16 cellular contexts compared by ENCODE assay signal in genomic region chr7:158490171-158490782, GRCh38.
A peak's percentile ranks its signal among the peaks of the same experiment; 100 is the strongest.
DNase-seq lines count a peak whose midpoint lies in the region; ATAC-seq, FAIRE-seq and TF ChIP-seq lines count a peak whose summit lies in the region.
"Had no signal": no experiment of that assay in that cellular context is flagged by ENCODE, and none has a peak within 500 bp of the region (broad histone marks: within the 10 kb centered on the region; RNA-seq: fewer than 3 reads in every experiment).

No MANE protein-coding gene starts in this region.

- H3F3A ChIP-seq in GM23338 (replicated peaks; ENCODE audit: low read depth): 0 out of 2 replicates have a peak, but pooled peaks cover under 1% of the 10 kb centered on the region

- no peaks in the 10 kb centered on the region for H3K9me3 ChIP-seq in H9 (ENCODE audit: control insufficient read depth, low read depth, low read length)
- H3K9me3 ChIP-seq in kidney (ENCODE audit: control insufficient read depth in 1 of 2, low read length in 2 of 2): peaks cover 0 to 3% of the 10 kb centered on the region in 2 donors
- H3K9me3 ChIP-seq in aorta (ENCODE audit: control insufficient read depth, low read length): no peaks in the 10 kb centered on the region
- H3K9me3 ChIP-seq: BLaER1 treated with 17β-estradiol and CSF1 and Interleukin-3, amounts not matched to agents 10 nM and 100 nM; HAP-1 had no signal

- DNase-seq in GM23338 (ENCODE audit: low spot score) (no peak), H9 (no peak), kidney (peak; percentile 60), aorta (no peak), DMS153 treated with DMSO at 0.1 percent for 48 hours (lab: John Stamatoyannopoulos, UW; ENCODE audit: unreplicated experiment) (no peak)
- no peak for DNase-seq in activated naive CD8-positive, alpha-beta T cell treated with anti-CD3 and anti-CD28 coated beads for 36 hours
- DNase-seq: Calu3; CD8-positive, alpha-beta T cell; DMS53; DND-41; EL; GM23248 had no signal

- H2AFZ ChIP-seq in GM23338 (peak overlapping the region; percentile 32), H9 (ENCODE audit: low read length) (no peak overlapping the region)
- H2AFZ ChIP-seq: GM23248 had no signal

- no peaks in the 10 kb centered on the region for H4K20me1 ChIP-seq in GM23338 (replicated peaks; ENCODE audit: insufficient read depth)
- no peaks in the 10 kb centered on the region for H4K20me1 ChIP-seq in H9 (ENCODE audit: control insufficient read depth, insufficient read depth, insufficient read length)

- no peak overlapping the region for H3K23ac ChIP-seq in H9 (ENCODE audit: insufficient read length, low read depth, low read length)

- H3K4me2 ChIP-seq in GM23338 (no peak overlapping the region), H9 (ENCODE audit: insufficient read depth, insufficient read length, low read length) (no peak overlapping the region)
- H3K4me2 ChIP-seq: BLaER1 treated with 17β-estradiol and CSF1 and Interleukin-3, amounts not matched to agents 10 nM and 100 nM had no signal

- no peaks in the 10 kb centered on the region for H3K9me2 ChIP-seq in GM23338 (ENCODE audit: insufficient read depth)

- peaks cover 71% of the 10 kb centered on the region for H3K9me3 Mint-ChIP-seq in GM23338
- no peaks in the 10 kb centered on the region for H3K9me3 Mint-ChIP-seq in H9
- no peaks in the 10 kb centered on the region for H3K9me3 Mint-ChIP-seq in activated naive CD8-positive, alpha-beta T cell treated with anti-CD3 and anti-CD28 coated beads for 36 hours
- H3K9me3 Mint-ChIP-seq: CD8-positive, alpha-beta T cell had no signal

- ATAC-seq in GM23338 (no peak), aorta (ENCODE audit: low FRiP score) (peak; percentile 45)
- ATAC-seq: CD8-positive, alpha-beta T cell; GM12878 had no signal

- H3K4ac ChIP-seq in H9 (ENCODE audit: low read depth, low read length): no peak overlapping the region

- H3T11ph ChIP-seq in H9 (ENCODE audit: low read length): no peak overlapping the region

- H3K27ac ChIP-seq in GM23338 (ENCODE audit: low read depth) (no peak overlapping the region), H9 (ENCODE audit: insufficient read length, low read depth, low read length) (no peak overlapping the region), kidney (ENCODE audit: low read depth in 2 of 2, low read length in 2 of 2) (no peak overlapping the region), aorta (ENCODE audit: low read depth in 1 of 2, low read length in 2 of 2) (no peak overlapping the region)
- H3K27ac ChIP-seq: BLaER1 treated with 17β-estradiol and CSF1 and Interleukin-3, amounts not matched to agents 10 nM and 100 nM; GM23248 had no signal

- H3K4me1 ChIP-seq in GM23338 (ENCODE audit: insufficient read depth) (peaks cover 15% of the 10 kb centered on the region), H9 (ENCODE audit: insufficient read depth, low read length) (peaks cover 4% of the 10 kb centered on the region; the same call in 1 of the 2 replicates), kidney (ENCODE audit: control insufficient read depth in 1 of 2, insufficient read depth in 1 of 2, low read depth in 1 of 2, low read length in 2 of 2) (no peaks in the 10 kb centered on the region), aorta (ENCODE audit: control insufficient read depth in 1 of 2, insufficient read depth in 2 of 2, low read length in 2 of 2) (no peaks in the 10 kb centered on the region)
- H3K4me1 ChIP-seq: HAP-1 had no signal

- H3K14ac ChIP-seq in H9 (ENCODE audit: insufficient read depth, low read length): no peak overlapping the region

- H3K79me2 ChIP-seq in GM23338 (replicated peaks; ENCODE audit: insufficient read depth) (no peaks in the 10 kb centered on the region), H9 (ENCODE audit: insufficient read depth, low read length) (no peaks in the 10 kb centered on the region)

- H3K9ac ChIP-seq in H9 (ENCODE audit: extremely low read depth, insufficient read length, low read length) (no peak overlapping the region), kidney (ENCODE audit: low read length in 2 of 2) (no peak overlapping the region)
- H3K9ac ChIP-seq: BLaER1 treated with 17β-estradiol and CSF1 and Interleukin-3, amounts not matched to agents 10 nM and 100 nM; GM23248 had no signal

- H2BK12ac ChIP-seq in H9 (ENCODE audit: insufficient read length, low read depth, low read length): no peak overlapping the region

- no peak for FAIRE-seq in kidney (lab: Jason Lieb, UNC)
- FAIRE-seq: GM12878 had no signal

- H3K27me3 Mint-ChIP-seq in GM23338 (ENCODE audit: insufficient read depth, low read depth, poor library complexity) (peaks cover 17% of the 10 kb centered on the region), H9 (ENCODE audit: low read depth) (no peaks in the 10 kb centered on the region; the same call in 1 of the 2 replicates)
- peaks cover 3% of the 10 kb centered on the region for H3K27me3 Mint-ChIP-seq in activated naive CD8-positive, alpha-beta T cell treated with anti-CD3 and anti-CD28 coated beads for 36 hours
- H3K27me3 Mint-ChIP-seq: B cell had no signal

- H3K27ac Mint-ChIP-seq in GM23338 (no peak overlapping the region), H9 (no peak overlapping the region)
- no peak overlapping the region for H3K27ac Mint-ChIP-seq in activated naive CD8-positive, alpha-beta T cell treated with anti-CD3 and anti-CD28 coated beads for 36 hours
- H3K27ac Mint-ChIP-seq: B cell; CD8-positive, alpha-beta T cell had no signal

- H2BK5ac ChIP-seq in H9 (ENCODE audit: insufficient read length, low read length): no peak overlapping the region

- H3K18ac ChIP-seq in H9 (ENCODE audit: insufficient read length, low read depth, low read length): no peak overlapping the region

- peaks cover 4% of the 10 kb centered on the region for H3K23me2 ChIP-seq in H9 (ENCODE audit: insufficient read length, low read depth, low read length, poor library complexity, severe bottlenecking)

- H4K5ac ChIP-seq in H9 (ENCODE audit: insufficient read length, low read depth, low read length): no peak overlapping the region

- no peak overlapping the region for H3K4me3 ChIP-seq in GM23338
- no peak overlapping the region for H3K4me3 ChIP-seq in kidney (ENCODE audit: low read length in 2 of 2)
- no peak overlapping the region for H3K4me3 ChIP-seq in aorta (ENCODE audit: low read length in 2 of 2)
- H3K4me3 ChIP-seq: BLaER1 treated with 17β-estradiol and CSF1 and Interleukin-3, amounts not matched to agents 10 nM and 100 nM; GM12878; GM23248; HAP-1 had no signal

- TF ChIP-seq CTCF in GM23338 (conservative IDR thresholded peaks at IDR 0.05; ENCODE audit: low read depth in 2 of 2) (no peak), H9 (conservative IDR thresholded peaks at IDR 0.05) (no peak), kidney (IDR thresholded peaks at IDR 0.05; ENCODE audit: borderline replicate concordance, extremely low read depth, insufficient read depth) (no peak)

- no peak overlapping the region for H4K8ac ChIP-seq in H9 (replicated peaks; ENCODE audit: insufficient read length, low read depth, low read length)

- H3K36me3 ChIP-seq in GM23338 (ENCODE audit: insufficient read depth): no peaks in the 10 kb centered on the region
- no peaks in the 10 kb centered on the region for H3K36me3 ChIP-seq in kidney (ENCODE audit: control insufficient read depth in 1 of 2, insufficient read depth in 2 of 2, low read length in 2 of 2)
- no peaks in the 10 kb centered on the region for H3K36me3 ChIP-seq in aorta (ENCODE audit: control insufficient read depth in 1 of 2, insufficient read depth in 2 of 2, low read length in 1 of 2)
- H3K36me3 ChIP-seq: BLaER1 treated with 17β-estradiol and CSF1 and Interleukin-3, amounts not matched to agents 10 nM and 100 nM; HAP-1 had no signal

- H2BK15ac ChIP-seq in H9 (ENCODE audit: low read depth, low read length): no peak overlapping the region; the same call in 1 of the 2 replicates

- no CpG with 5 or more reads among the region's 47 CpGs for WGBS in H9 (ENCODE audit: extremely low coverage, insufficient read length, low lambda C conversion rate)
- 94% methylated on average over 46 to 47 of the region's 47 CpGs for WGBS in aorta, 2 donors

- H3K36me3 Mint-ChIP-seq in GM23338 (ENCODE audit: low read depth) (peaks cover 24% of the 10 kb centered on the region), H9 (ENCODE audit: insufficient read depth in 1 of 3, low read depth in 3 of 3) (0 out of 7 replicates have a peak, but pooled peaks cover 0 to 4% (median 0%) of the 10 kb centered on the region in 3 experiments)
- no peaks in the 10 kb centered on the region for H3K36me3 Mint-ChIP-seq in activated naive CD8-positive, alpha-beta T cell treated with anti-CD3 and anti-CD28 coated beads for 36 hours
- H3K36me3 Mint-ChIP-seq: CD8-positive, alpha-beta T cell had no signal

- H3K27me3 ChIP-seq in GM23338 (ENCODE audit: insufficient read depth) (no peaks in the 10 kb centered on the region), H9 (ENCODE audit: insufficient read depth, low read length) (no peaks in the 10 kb centered on the region), aorta (ENCODE audit: control insufficient read depth in 1 of 2, insufficient read depth in 2 of 2, low read length in 1 of 2) (no peaks in the 10 kb centered on the region)
- H3K27me3 ChIP-seq: BLaER1 treated with 17β-estradiol and CSF1 and Interleukin-3, amounts not matched to agents 10 nM and 100 nM had no signal

- intact Hi-C loops in kidney (cut with DNase I) (no loop called here), aorta (cut with DNase I) (no loop called here)

- no peak overlapping the region for H3K56ac ChIP-seq in H9 (ENCODE audit: insufficient read length, low read depth, low read length)

- peak overlapping the region; percentile 49 for H4K91ac ChIP-seq in H9 (ENCODE audit: insufficient read length, low read depth, low read length)

- H3K4me1 Mint-ChIP-seq in GM23338: peaks cover 23% of the 10 kb centered on the region
- peaks cover 33 to 36% of the 10 kb centered on the region in 2 experiments for H3K4me1 Mint-ChIP-seq in H9
- H3K4me1 Mint-ChIP-seq in activated naive CD8-positive, alpha-beta T cell treated with anti-CD3 and anti-CD28 coated beads for 36 hours: no peaks in the 10 kb centered on the region

- no peak overlapping the region for H2BK120ac ChIP-seq in H9 (ENCODE audit: low read depth, low read length, poor library complexity, severe bottlenecking)

- no peak overlapping the region for H3K4me3 Mint-ChIP-seq in GM23338
- no peak overlapping the region for H3K4me3 Mint-ChIP-seq in H9
- no peak overlapping the region for H3K4me3 Mint-ChIP-seq in activated naive CD8-positive, alpha-beta T cell treated with anti-CD3 and anti-CD28 coated beads for 36 hours
- H3K4me3 Mint-ChIP-seq: B cell; CD8-positive, alpha-beta T cell had no signal

- H2BK20ac ChIP-seq in H9 (ENCODE audit: low read depth, low read length, poor library complexity, severe bottlenecking): no peak overlapping the region

- no peaks in the 10 kb centered on the region for H3K79me1 ChIP-seq in H9 (ENCODE audit: insufficient read depth, low read depth, low read length, poor library complexity, severe bottlenecking)

- no peak overlapping the region for H2AK5ac ChIP-seq in H9 (ENCODE audit: insufficient read length, low read length)
